Comparison of ENCODE assay signal across 25 cellular contexts in genomic region chr1:5477716-5478115, GRCh38.
DNase-seq lines count a peak whose midpoint lies in the region; ATAC-seq, FAIRE-seq and TF ChIP-seq lines count a peak whose summit lies in the region.
"Had no signal": no experiment of that assay in that cellular context is flagged by ENCODE, and none has a peak within 500 bp of the region (broad histone marks: within the 10 kb centered on the region; RNA-seq: fewer than 3 reads in every experiment).

No MANE protein-coding gene starts in this region.

- H3K4me3 Mint-ChIP-seq in type B pancreatic cell: no peak overlapping the region
- no peak overlapping the region for H3K4me3 Mint-ChIP-seq in activated T-helper 1 cell treated with anti-CD3 and anti-CD28 coated beads, Interleukin-12 subunit alpha, Interleukin-12 subunit beta, Interleukin-2, Interleukin-4 antibody, amounts not matched to agents 30 ng/mL and 10 ng/mL and 1 ng/mL, durations not matched to agents 14 hours and 24 hours and 36 hours
- H3K4me3 Mint-ChIP-seq: B cell, GM23338 had no signal

- DNase-seq in DMS153 (lab: John Stamatoyannopoulos, UW) (peak; percentile 40), DMS153 treated with DMSO at 0.1 percent for 48 hours (lab: John Stamatoyannopoulos, UW; ENCODE audit: unreplicated experiment) (no peak), hippocampal formation (lab: John Stamatoyannopoulos, UW) (peak; percentile 17 to 48), pancreas (peak in 2 of 6 donors; percentile 28 to 46), aorta (no peak), type B pancreatic cell (ENCODE audit: extremely low spot score, unreplicated experiment) (no peak)
- DNase-seq in activated effector memory CD4-positive, alpha-beta T cell treated with Interleukin-2 at 50 U/mL for 16 hours: no peak
- no peak for DNase-seq in activated T-helper 1 cell treated with anti-CD3 and anti-CD28 coated beads, Interleukin-12 subunit alpha, Interleukin-12 subunit beta, Interleukin-2, Interleukin-4 antibody, amounts not matched to agents 30 ng/mL and 10 ng/mL and 1 ng/mL, durations not matched to agents 14 hours and 24 hours and 36 hours (ENCODE audit: low spot score)
- DNase-seq: DMS53; IMR-90; NCI-H1436; NCI-H1930; NCI-H226; NCI-H526 treated with DMSO at 0.1 percent for 48 hours; NK-92 treated with Interleukin-12 subunit alpha and Interleukin-12 subunit beta, amount 100 ng/mL, for 24 hours; Peyer's patch; SK-N-SH had no signal

- H3K27me3 ChIP-seq in pancreas: no peaks in the 10 kb centered on the region
- no peaks in the 10 kb centered on the region for H3K27me3 ChIP-seq in aorta (ENCODE audit: control insufficient read depth in 1 of 2, insufficient read depth in 2 of 2, low read length in 1 of 2)
- H3K27me3 ChIP-seq: Peyer's patch had no signal

- H3K27ac ChIP-seq in pancreas: peak overlapping the region; percentile 46 to 59 (median 54)
- H3K27ac ChIP-seq in aorta (ENCODE audit: low read depth in 1 of 2, low read length in 2 of 2): no peak overlapping the region
- H3K27ac ChIP-seq: 22Rv1, HL-60, Peyer's patch had no signal

- H3K9me3 Mint-ChIP-seq in type B pancreatic cell: peaks cover under 1% of the 10 kb centered on the region
- no peaks in the 10 kb centered on the region for H3K9me3 Mint-ChIP-seq in activated T-helper 1 cell treated with anti-CD3 and anti-CD28 coated beads, Interleukin-12 subunit alpha, Interleukin-12 subunit beta, Interleukin-2, Interleukin-4 antibody, amounts not matched to agents 30 ng/mL and 10 ng/mL and 1 ng/mL, durations not matched to agents 14 hours and 24 hours and 36 hours
- H3K9me3 Mint-ChIP-seq: GM23338 had no signal

- H3K36me3 ChIP-seq in pancreas: no peaks in the 10 kb centered on the region
- no peaks in the 10 kb centered on the region for H3K36me3 ChIP-seq in aorta (ENCODE audit: control insufficient read depth in 1 of 2, insufficient read depth in 2 of 2, low read length in 1 of 2)
- H3K36me3 ChIP-seq: Peyer's patch had no signal

- WGBS in pancreas, 2 donors: 19 to 26% methylated on average over 11 of the region's 11 CpGs
- WGBS in aorta, 2 donors: 22 to 37% methylated on average over 11 of the region's 11 CpGs

- peaks cover 4% of the 10 kb centered on the region for H3K4me1 Mint-ChIP-seq in type B pancreatic cell (ENCODE audit: unreplicated experiment)
- H3K4me1 Mint-ChIP-seq in activated T-helper 1 cell treated with anti-CD3 and anti-CD28 coated beads, Interleukin-12 subunit alpha, Interleukin-12 subunit beta, Interleukin-2, Interleukin-4 antibody, amounts not matched to agents 30 ng/mL and 10 ng/mL and 1 ng/mL, durations not matched to agents 14 hours and 24 hours and 36 hours (ENCODE audit: low read depth): no peaks in the 10 kb centered on the region
- H3K4me1 Mint-ChIP-seq: B cell had no signal

- peak; percentile 34 to 70 (median 64) for ATAC-seq in pancreas
- ATAC-seq in aorta (ENCODE audit: low FRiP score): no peak
- ATAC-seq: GM23338, HCT116, Right ventricle myocardium inferior had no signal

- no peak for FAIRE-seq in pancreas (lab: Jason Lieb, UNC)
- FAIRE-seq: GM12891, GM18507 had no signal

- H3K27ac Mint-ChIP-seq in type B pancreatic cell: no peak overlapping the region
- no peak overlapping the region for H3K27ac Mint-ChIP-seq in activated T-helper 1 cell treated with anti-CD3 and anti-CD28 coated beads, Interleukin-12 subunit alpha, Interleukin-12 subunit beta, Interleukin-2, Interleukin-4 antibody, amounts not matched to agents 30 ng/mL and 10 ng/mL and 1 ng/mL, durations not matched to agents 14 hours and 24 hours and 36 hours
- H3K27ac Mint-ChIP-seq: B cell, GM23338 had no signal

- H3K36me3 Mint-ChIP-seq in type B pancreatic cell: no peaks in the 10 kb centered on the region
- no peaks in the 10 kb centered on the region for H3K36me3 Mint-ChIP-seq in activated T-helper 1 cell treated with anti-CD3 and anti-CD28 coated beads, Interleukin-12 subunit alpha, Interleukin-12 subunit beta, Interleukin-2, Interleukin-4 antibody, amounts not matched to agents 30 ng/mL and 10 ng/mL and 1 ng/mL, durations not matched to agents 14 hours and 24 hours and 36 hours (ENCODE audit: low read depth)

- no peaks in the 10 kb centered on the region for H3K4me1 ChIP-seq in pancreas
- no peaks in the 10 kb centered on the region for H3K4me1 ChIP-seq in aorta (ENCODE audit: control insufficient read depth in 1 of 2, insufficient read depth in 2 of 2, low read length in 2 of 2)
- H3K4me1 ChIP-seq: Peyer's patch had no signal

- intact Hi-C loops in pancreas (cut with DNase I) (no loop called here), aorta (cut with DNase I) (no loop called here)
- intact Hi-C loops in activated T-helper 1 cell treated with anti-CD3 and anti-CD28 coated beads, Interleukin-12 subunit alpha, Interleukin-12 subunit beta, Interleukin-2, Interleukin-4 antibody, amounts not matched to agents 30 ng/mL and 10 ng/mL and 1 ng/mL, durations not matched to agents 14 hours and 24 hours and 36 hours (cut with micrococcal nuclease): no loop called here

- H3K4me3 ChIP-seq in pancreas (no peak overlapping the region), aorta (ENCODE audit: low read length in 2 of 2) (no peak overlapping the region)
- H3K4me3 ChIP-seq: GM23338, Peyer's patch had no signal

- TF ChIP-seq CTCF in pancreas (IDR thresholded peaks at IDR 0.05) (no peak), type B pancreatic cell (conservative IDR thresholded peaks at IDR 0.05) (no peak)

- H3K27me3 Mint-ChIP-seq in type B pancreatic cell: peaks cover 58% of the 10 kb centered on the region
- H3K27me3 Mint-ChIP-seq in activated T-helper 1 cell treated with anti-CD3 and anti-CD28 coated beads, Interleukin-12 subunit alpha, Interleukin-12 subunit beta, Interleukin-2, Interleukin-4 antibody, amounts not matched to agents 30 ng/mL and 10 ng/mL and 1 ng/mL, durations not matched to agents 14 hours and 24 hours and 36 hours (ENCODE audit: insufficient read depth): no peaks in the 10 kb centered on the region

- H3K9me3 ChIP-seq in pancreas: no peaks in the 10 kb centered on the region
- H3K9me3 ChIP-seq in aorta (ENCODE audit: control insufficient read depth, low read length): no peaks in the 10 kb centered on the region
- H3K9me3 ChIP-seq: Peyer's patch, SK-N-SH had no signal

Comparison
In these comparisons a context has a peak if more than half of its experiments do, and no peak if none do; other contexts are left out.
1. DNase-seq: peak in DMS153 (single experiment) and hippocampal formation (2 of 2); none in DMS153 treated with DMSO at 0.1 percent for 48 hours (single experiment), activated effector memory CD4-positive, alpha-beta T cell treated with Interleukin-2 at 50 U/mL for 16 hours (single experiment), aorta (0 of 2), type B pancreatic cell (single experiment) and activated T-helper 1 cell treated with anti-CD3 and anti-CD28 coated beads, Interleukin-12 subunit alpha, Interleukin-12 subunit beta, Interleukin-2, Interleukin-4 antibody, amounts not matched to agents 30 ng/mL and 10 ng/mL and 1 ng/mL, durations not matched to agents 14 hours and 24 hours and 36 hours (single experiment).
2. H3K27ac ChIP-seq: peak in pancreas (4 of 4); none in aorta (0 of 2).